ENCODE assay signal across 1 cellular context in genomic region chr3:56355570-56356185, GRCh38.
TF ChIP-seq lines count a peak whose summit lies in the region.

No MANE protein-coding gene starts in this region.

TF ChIP-seq in WTC11, 78 proteins besides CTCF, POLR2A, EP300 and RAD21 (continued from another document):
- TF ChIP-seq E2F4 (CRISPR knock-in tag; IDR thresholded peaks at IDR 0.05; ENCODE audit: borderline replicate concordance, low read depth) (no peak), ZNF423 (CRISPR knock-in tag; IDR thresholded peaks at IDR 0.05) (no peak), SMAD4 (CRISPR knock-in tag; IDR thresholded peaks at IDR 0.05) (no peak), MYBL2 (CRISPR knock-in tag; IDR thresholded peaks at IDR 0.05) (no peak)
